8 cellular contexts compared by ENCODE assay signal in genomic region chr13:44989941-44990340, GRCh38. TPM values are rescaled to one million over a fixed set of nuclear protein-coding genes. Genes with fewer than 3 reads are reported as not detected.
A peak's percentile ranks its signal among the peaks of the same experiment; 100 is the strongest.
DNase-seq lines count a peak whose midpoint lies in the region; ATAC-seq and TF ChIP-seq lines count a peak whose summit lies in the region.

No MANE protein-coding gene starts in this region.

- H2AFZ ChIP-seq in SU-DHL-6 (ENCODE audit: low read depth, low read length, severe bottlenecking) (peak overlapping the region; percentile 86), osteoblast (ENCODE audit: low read length) (peak overlapping the region; percentile 96)

- in situ Hi-C loops in ACHN (cut with HindIII; ENCODE audit: low pct_ligation_motif_present, low pct_unique_long_range_greater_than_20kb, low sequenced_read_pairs) = no loop called here

- 3 to 10% methylated on average over 9 to 10 of the region's 10 CpGs for WGBS in esophagus squamous epithelium, 2 donors

- peak overlapping the region; percentile 84 for H3K4me2 ChIP-seq in SU-DHL-6 (ENCODE audit: low read depth, low read length, poor library complexity, severe bottlenecking)
- peak overlapping the region; percentile 90 for H3K4me2 ChIP-seq in osteoblast (ENCODE audit: insufficient read depth, low read length)

- intact Hi-C loops in esophagus squamous epithelium (cut with DNase I) = no loop called here

- H4K20me1 ChIP-seq in SU-DHL-6 (ENCODE audit: low read depth, low read length) (no peaks in the 10 kb centered on the region), osteoblast (ENCODE audit: insufficient read depth, low read length) (peaks cover 13% of the 10 kb centered on the region)

- H3K4me3 ChIP-seq in SU-DHL-6 (ENCODE audit: insufficient read depth, low read length, poor library complexity, severe bottlenecking) = peak overlapping the region; percentile 78
- H3K4me3 ChIP-seq in esophagus squamous epithelium = peak overlapping the region; percentile 87 to 99 (median 90)
- H3K4me3 ChIP-seq in osteoblast (ENCODE audit: insufficient read depth, low read length) = peak overlapping the region; percentile 99

- H3K4me1 ChIP-seq in esophagus squamous epithelium (peaks cover 19 to 56% (median 21%) of the 10 kb centered on the region in 3 donors), osteoblast (ENCODE audit: insufficient read depth, low read length) (peaks cover 22% of the 10 kb centered on the region)

- H3K27ac ChIP-seq in SU-DHL-6 (ENCODE audit: low read depth, low read length) (no peak overlapping the region), esophagus squamous epithelium (peak overlapping the region; percentile 86 to 96 (median 91)), osteoblast (ENCODE audit: low read depth, low read length) (peak overlapping the region; percentile 96)

- TF ChIP-seq POLR2A in esophagus squamous epithelium (IDR thresholded peaks at IDR 0.05) = no peak

- DNase-seq in ACHN (peak; percentile 4), esophagus squamous epithelium (lab: John Stamatoyannopoulos, UW) (no peak), osteoblast (ENCODE audit: insufficient read length, low spot score, missing footprints) (peak; percentile 68), NCI-H510A (lab: John Stamatoyannopoulos, UW) (no peak), SK-N-DZ (ENCODE audit: low spot score) (no peak)

- H3F3A ChIP-seq in SU-DHL-6 (ENCODE audit: insufficient read depth) = 0 out of 2 replicates have a peak, but pooled peaks cover 3% of the 10 kb centered on the region

- no peaks in the 10 kb centered on the region for H3K27me3 ChIP-seq in SU-DHL-6 (ENCODE audit: low read length)
- H3K27me3 ChIP-seq in esophagus squamous epithelium = no peaks in the 10 kb centered on the region
- H3K27me3 ChIP-seq in osteoblast (ENCODE audit: insufficient read depth, low read length) = no peaks in the 10 kb centered on the region

- peak overlapping the region; percentile 74 for H3K9ac ChIP-seq in SU-DHL-6 (ENCODE audit: low read length)

- no peaks in the 10 kb centered on the region for H3K36me3 ChIP-seq in SU-DHL-6 (ENCODE audit: low read length)
- peaks cover 0 to 20% (median 0%) of the 10 kb centered on the region in 3 donors for H3K36me3 ChIP-seq in esophagus squamous epithelium
- H3K36me3 ChIP-seq in osteoblast (ENCODE audit: insufficient read depth, low read length) = no peaks in the 10 kb centered on the region

- no peaks in the 10 kb centered on the region for H3K9me2 ChIP-seq in SU-DHL-6 (replicated peaks; ENCODE audit: insufficient read depth, low read length)

- no peaks in the 10 kb centered on the region for H3K9me3 ChIP-seq in SU-DHL-6 (ENCODE audit: insufficient read depth, low read length)
- no peaks in the 10 kb centered on the region for H3K9me3 ChIP-seq in esophagus squamous epithelium
- H3K9me3 ChIP-seq in osteoblast (ENCODE audit: low read depth, low read length) = no peaks in the 10 kb centered on the region

- TF ChIP-seq CTCF in SU-DHL-6 (IDR thresholded peaks at IDR 0.05; ENCODE audit: insufficient read depth, low read length, poor library complexity, severe bottlenecking) (no peak), esophagus squamous epithelium (IDR thresholded peaks at IDR 0.05) (no peak), osteoblast (IDR thresholded peaks at IDR 0.05; ENCODE audit: extremely low read depth, low read depth, low read length) (no peak)

- ATAC-seq in GM21576 (IDR thresholded peaks at IDR 0.05; ENCODE audit: unreplicated experiment) (peak; percentile 6), HG02798 (IDR thresholded peaks at IDR 0.05; ENCODE audit: poor library complexity, unreplicated experiment) (no peak)

- peaks cover 76% of the 10 kb centered on the region for H3K79me2 ChIP-seq in SU-DHL-6 (ENCODE audit: insufficient read depth, low read length)
- H3K79me2 ChIP-seq in osteoblast (ENCODE audit: insufficient read depth, low read length) = peaks cover 92% of the 10 kb centered on the region

RNA-seq across cellular contexts. Expression of gene GPALPP1, which starts 0.6 kb away (rescaled TPM):
- total RNA-seq in esophagus squamous epithelium (10 to 100 TPM; 10.5 to 29.6 (median 14.4) TPM), osteoblast (23.3 and 25.0 TPM in 2 replicates)
- 36.0 and 48.6 TPM in 2 replicates for polyA plus RNA-seq in SK-N-DZ (2014; cell fraction: cytosol; rRNA removed)
- polyA plus RNA-seq in SK-N-DZ (2014; cell fraction: nucleus; rRNA removed) = 51.3 and 60.7 TPM in 2 replicates

RNA-seq across cellular contexts. Expression of gene NUFIP1, which starts 0.7 kb away (rescaled TPM):
- total RNA-seq in esophagus squamous epithelium (1 to 10 TPM; 1.5 to 4.0 (median 3.3) TPM), osteoblast (2.4 and 3.3 TPM in 2 replicates)
- polyA plus RNA-seq in SK-N-DZ (2014; cell fraction: cytosol; rRNA removed) = 8.3 and 8.8 TPM in 2 replicates
- 4.3 and 5.7 TPM in 2 replicates for polyA plus RNA-seq in SK-N-DZ (2014; cell fraction: nucleus; rRNA removed)

Comparison
In these comparisons a context has a peak if more than half of its experiments do, and no peak if none do; other contexts are left out.
1. DNase-seq: peak in ACHN (single experiment) and osteoblast (single experiment); none in esophagus squamous epithelium (single experiment), NCI-H510A (single experiment) and SK-N-DZ (single experiment).
2. Peak in every context shown above with its lines, with median percentiles within 50 percentile points of each other: H3K4me3 ChIP-seq.